1 cellular context compared by ENCODE assay signal in the genomic region with DNA sequence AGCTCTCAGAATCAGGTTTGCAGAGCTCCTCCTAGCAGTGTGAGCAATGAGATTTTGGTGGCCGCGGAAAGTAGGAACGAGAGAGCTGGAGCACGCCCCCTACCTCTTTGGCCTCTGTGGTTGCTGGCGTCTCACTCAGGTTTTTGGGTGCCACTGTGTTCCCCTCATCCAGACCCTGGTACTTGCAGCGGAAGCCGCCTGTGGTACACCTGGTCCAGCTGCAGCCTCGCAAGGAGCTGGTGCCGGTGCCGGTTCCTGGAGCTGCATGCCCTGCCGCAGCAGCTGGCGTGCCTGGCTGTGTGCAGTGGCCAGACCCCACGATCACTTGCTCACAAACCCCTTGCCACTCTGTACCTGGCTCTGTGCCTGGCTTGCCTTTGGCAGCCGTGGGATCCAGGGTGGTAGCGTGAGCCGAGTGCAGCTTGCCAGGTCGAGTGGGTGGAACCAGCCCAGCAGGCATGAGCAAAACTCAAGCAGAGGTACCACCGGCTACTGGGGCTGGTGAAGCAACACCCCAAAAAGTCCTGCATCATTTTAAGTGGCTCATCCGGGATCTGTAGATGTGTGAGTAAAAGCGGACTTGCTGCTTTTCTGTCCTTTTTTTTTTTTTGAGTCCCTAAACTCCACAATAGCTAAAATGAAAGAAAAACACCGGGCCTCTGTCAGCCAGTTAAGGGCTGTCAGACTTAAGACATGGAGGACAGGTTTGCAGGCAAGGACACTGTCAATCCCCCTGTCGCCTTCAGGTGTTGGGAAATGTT.
TF ChIP-seq lines count a peak whose summit lies in the region.

No MANE protein-coding gene starts in this region.

TF ChIP-seq in SK-N-SH, 30 proteins besides CTCF, POLR2A, EP300 and RAD21 (continued from another document):
- TF ChIP-seq, protein P1, sequence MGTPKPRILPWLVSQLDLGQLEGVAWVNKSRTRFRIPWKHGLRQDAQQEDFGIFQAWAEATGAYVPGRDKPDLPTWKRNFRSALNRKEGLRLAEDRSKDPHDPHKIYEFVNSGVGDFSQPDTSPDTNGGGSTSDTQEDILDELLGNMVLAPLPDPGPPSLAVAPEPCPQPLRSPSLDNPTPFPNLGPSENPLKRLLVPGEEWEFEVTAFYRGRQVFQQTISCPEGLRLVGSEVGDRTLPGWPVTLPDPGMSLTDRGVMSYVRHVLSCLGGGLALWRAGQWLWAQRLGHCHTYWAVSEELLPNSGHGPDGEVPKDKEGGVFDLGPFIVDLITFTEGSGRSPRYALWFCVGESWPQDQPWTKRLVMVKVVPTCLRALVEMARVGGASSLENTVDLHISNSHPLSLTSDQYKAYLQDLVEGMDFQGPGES (IDR thresholded peaks at IDR 0.05; ENCODE audit: low read depth, low read length), result no peak
- no peak for TF ChIP-seq JUND (IDR thresholded peaks at IDR 0.05)
- no peak for TF ChIP-seq POLR2AphosphoS5 (IDR thresholded peaks at IDR 0.05; ENCODE audit: low read depth, low read length)
- no peak for TF ChIP-seq TCF12 (IDR thresholded peaks at IDR 0.05)
- no peak for TF ChIP-seq NRF1 (IDR thresholded peaks at IDR 0.05; ENCODE audit: low read depth, low read length)
- no peak for TF ChIP-seq GABPA (IDR thresholded peaks at IDR 0.05; ENCODE audit: low read depth)
- no peak for TF ChIP-seq SIN3A (IDR thresholded peaks at IDR 0.05; ENCODE audit: borderline replicate concordance, low read depth, low read length)
- TF ChIP-seq, protein P2, sequence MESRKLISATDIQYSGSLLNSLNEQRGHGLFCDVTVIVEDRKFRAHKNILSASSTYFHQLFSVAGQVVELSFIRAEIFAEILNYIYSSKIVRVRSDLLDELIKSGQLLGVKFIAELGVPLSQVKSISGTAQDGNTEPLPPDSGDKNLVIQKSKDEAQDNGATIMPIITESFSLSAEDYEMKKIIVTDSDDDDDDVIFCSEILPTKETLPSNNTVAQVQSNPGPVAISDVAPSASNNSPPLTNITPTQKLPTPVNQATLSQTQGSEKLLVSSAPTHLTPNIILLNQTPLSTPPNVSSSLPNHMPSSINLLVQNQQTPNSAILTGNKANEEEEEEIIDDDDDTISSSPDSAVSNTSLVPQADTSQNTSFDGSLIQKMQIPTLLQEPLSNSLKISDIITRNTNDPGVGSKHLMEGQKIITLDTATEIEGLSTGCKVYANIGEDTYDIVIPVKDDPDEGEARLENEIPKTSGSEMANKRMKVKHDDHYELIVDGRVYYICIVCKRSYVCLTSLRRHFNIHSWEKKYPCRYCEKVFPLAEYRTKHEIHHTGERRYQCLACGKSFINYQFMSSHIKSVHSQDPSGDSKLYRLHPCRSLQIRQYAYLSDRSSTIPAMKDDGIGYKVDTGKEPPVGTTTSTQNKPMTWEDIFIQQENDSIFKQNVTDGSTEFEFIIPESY (IDR thresholded peaks at IDR 0.05; ENCODE audit: borderline replicate concordance, low read depth), result no peak
- TF ChIP-seq, protein P3, sequence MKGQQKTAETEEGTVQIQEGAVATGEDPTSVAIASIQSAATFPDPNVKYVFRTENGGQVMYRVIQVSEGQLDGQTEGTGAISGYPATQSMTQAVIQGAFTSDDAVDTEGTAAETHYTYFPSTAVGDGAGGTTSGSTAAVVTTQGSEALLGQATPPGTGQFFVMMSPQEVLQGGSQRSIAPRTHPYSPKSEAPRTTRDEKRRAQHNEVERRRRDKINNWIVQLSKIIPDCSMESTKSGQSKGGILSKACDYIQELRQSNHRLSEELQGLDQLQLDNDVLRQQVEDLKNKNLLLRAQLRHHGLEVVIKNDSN (IDR thresholded peaks at IDR 0.05; ENCODE audit: borderline replicate concordance, low read depth), result no peak
- no peak for TF ChIP-seq FOXJ3 (CRISPR knock-in tag; IDR thresholded peaks at IDR 0.05)
- TF ChIP-seq, protein P4, sequence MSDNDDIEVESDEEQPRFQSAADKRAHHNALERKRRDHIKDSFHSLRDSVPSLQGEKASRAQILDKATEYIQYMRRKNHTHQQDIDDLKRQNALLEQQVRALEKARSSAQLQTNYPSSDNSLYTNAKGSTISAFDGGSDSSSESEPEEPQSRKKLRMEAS (IDR thresholded peaks at IDR 0.05; ENCODE audit: low read depth), result no peak
- TF ChIP-seq ELF1 (IDR thresholded peaks at IDR 0.05), result no peak
- no peak for TF ChIP-seq CHD2 (IDR thresholded peaks at IDR 0.05; ENCODE audit: low read length, partially characterized antibody)
- no peak for TF ChIP-seq TEAD4 (IDR thresholded peaks at IDR 0.05; ENCODE audit: borderline replicate concordance, insufficient read depth)
- no peak for TF ChIP-seq YY1 (IDR thresholded peaks at IDR 0.05; ENCODE audit: low read depth)
- TF ChIP-seq, protein P5, sequence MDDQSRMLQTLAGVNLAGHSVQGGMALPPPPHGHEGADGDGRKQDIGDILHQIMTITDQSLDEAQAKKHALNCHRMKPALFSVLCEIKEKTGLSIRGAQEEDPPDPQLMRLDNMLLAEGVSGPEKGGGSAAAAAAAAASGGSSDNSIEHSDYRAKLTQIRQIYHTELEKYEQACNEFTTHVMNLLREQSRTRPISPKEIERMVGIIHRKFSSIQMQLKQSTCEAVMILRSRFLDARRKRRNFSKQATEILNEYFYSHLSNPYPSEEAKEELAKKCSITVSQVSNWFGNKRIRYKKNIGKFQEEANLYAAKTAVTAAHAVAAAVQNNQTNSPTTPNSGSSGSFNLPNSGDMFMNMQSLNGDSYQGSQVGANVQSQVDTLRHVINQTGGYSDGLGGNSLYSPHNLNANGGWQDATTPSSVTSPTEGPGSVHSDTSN (IDR thresholded peaks at IDR 0.05), result no peak
- no peak for TF ChIP-seq RXRA (IDR thresholded peaks at IDR 0.05; ENCODE audit: borderline replicate concordance, low read depth)
- no peak for TF ChIP-seq RCOR1 (IDR thresholded peaks at IDR 0.05; ENCODE audit: low read length)
TF ChIP-seq in SK-N-SH: peak in this region for 0.
